ENCODE assay signal across 23 cellular contexts in genomic region chr7:26295015-26295414, GRCh38. TPM values are rescaled to one million over a fixed set of nuclear protein-coding genes. Genes with fewer than 3 reads are reported as not detected.
A peak's percentile ranks its signal among the peaks of the same experiment; 100 is the strongest.
DNase-seq lines count a peak whose midpoint lies in the region; ATAC-seq, FAIRE-seq and TF ChIP-seq lines count a peak whose summit lies in the region.
"Had no signal": no experiment of that assay in that cellular context is flagged by ENCODE, and none has a peak within 500 bp of the region (broad histone marks: within the 10 kb centered on the region; RNA-seq: fewer than 3 reads in every experiment).

No MANE protein-coding gene starts in this region.

- H4K20me1 ChIP-seq in HepG2 (ENCODE audit: insufficient read depth, low read length) (no peaks in the 10 kb centered on the region), SU-DHL-6 (ENCODE audit: low read depth, low read length) (no peaks in the 10 kb centered on the region), K562 (replicated peaks; ENCODE audit: control insufficient read depth, insufficient read depth, low read length) (no peaks in the 10 kb centered on the region)

- POLR2A ChIA-PET in HepG2 (lab: Yijun Ruan, JAX): interaction anchor here (5.1 kb wide), 1 partner anchor 10 kb away, joined by 33 read pairs; no protein-coding TSS in a partner anchor
- POLR2A ChIA-PET in K562 (lab: Yijun Ruan, JAX): interaction anchor here (0.9 to 1.5 kb wide), 2 partner anchors 12 to 95 kb away, joined by 3 to 4 read pairs; partner anchors contain the start of gene HNRNPA2B1

- 0 out of 5 replicates have a peak, but pooled peaks cover 0 to 3% of the 10 kb centered on the region in 2 experiments for H3K36me3 ChIP-seq in HepG2 (replicated peaks in 1 of 2; ENCODE audit: control insufficient read depth in 1 of 2, insufficient read depth in 2 of 2, low read length in 2 of 2)
- no peaks in the 10 kb centered on the region for H3K36me3 ChIP-seq in right lobe of liver
- H3K36me3 ChIP-seq in SU-DHL-6 (ENCODE audit: low read length): peaks cover 6% of the 10 kb centered on the region
- H3K36me3 ChIP-seq in K562 (ENCODE audit: control insufficient read depth, insufficient read depth, low read length): 0 out of 3 replicates have a peak, but pooled peaks cover 2% of the 10 kb centered on the region
- no peaks in the 10 kb centered on the region for H3K36me3 ChIP-seq in subcutaneous abdominal adipose tissue (ENCODE audit: control insufficient read depth in 5 of 5, insufficient read depth in 5 of 5, low read length in 5 of 5)
- H3K36me3 ChIP-seq: left ventricle myocardium inferior, stomach, uterus had no signal

- H3K27me3 ChIP-seq in HepG2 (ENCODE audit: control insufficient read depth in 1 of 2, insufficient read depth in 2 of 2, low read length in 2 of 2): peaks cover 0 to 3% of the 10 kb centered on the region in 2 experiments; a peak in 2 of 5 replicates
- no peaks in the 10 kb centered on the region for H3K27me3 ChIP-seq in right lobe of liver
- no peaks in the 10 kb centered on the region for H3K27me3 ChIP-seq in SU-DHL-6 (ENCODE audit: low read length)
- H3K27me3 ChIP-seq in K562 (ENCODE audit: control insufficient read depth in 2 of 2, insufficient read depth in 2 of 2, low read length in 2 of 2): no peaks in the 10 kb centered on the region
- peaks cover 0 to 3% (median 0%) of the 10 kb centered on the region in 5 donors for H3K27me3 ChIP-seq in subcutaneous abdominal adipose tissue (ENCODE audit: control insufficient read depth in 5 of 5, insufficient read depth in 4 of 5, low read length in 5 of 5)
- H3K27me3 ChIP-seq: uterus had no signal

- CTCF ChIA-PET in HepG2 (lab: Yijun Ruan, JAX; ENCODE audit: low intra/inter-chr PET ratio, low total read pairs): no interaction called here
- CTCF ChIA-PET in K562 (lab: Yijun Ruan, JAX; ENCODE audit: low intra/inter-chr PET ratio): no interaction called here

- H3K4me3 ChIP-seq in HepG2 (replicated peaks in 1 of 3; ENCODE audit: insufficient read depth in 1 of 3, low read depth in 2 of 3, low read length in 3 of 3): no peak overlapping the region
- no peak overlapping the region for H3K4me3 ChIP-seq in right lobe of liver
- H3K4me3 ChIP-seq in SU-DHL-6 (ENCODE audit: insufficient read depth, low read length, poor library complexity, severe bottlenecking): peak overlapping the region; percentile 99
- no peak overlapping the region for H3K4me3 ChIP-seq in K562
- no peak overlapping the region for H3K4me3 ChIP-seq in subcutaneous abdominal adipose tissue (ENCODE audit: low read depth in 1 of 5, low read length in 5 of 5)
- H3K4me3 ChIP-seq: left ventricle myocardium inferior, mucosa of descending colon, stomach, uterus had no signal

- in situ Hi-C loops in HepG2 (cut with HindIII; ENCODE audit: extremely low pct_ligation_motif_present, low pct_unique_long_range_greater_than_20kb) (loop anchor here (25.0 kb wide), 1 partner anchor 408 kb away; no protein-coding TSS in a partner anchor), K562 (cut with MboI) (no loop called here)

- H3K4me2 ChIP-seq in HepG2 (ENCODE audit: low read depth, low read length): no peak overlapping the region
- peak overlapping the region; percentile 96 for H3K4me2 ChIP-seq in SU-DHL-6 (ENCODE audit: low read depth, low read length, poor library complexity, severe bottlenecking)
- H3K4me2 ChIP-seq in K562 (ENCODE audit: insufficient read depth, low read length): no peak overlapping the region
- H3K4me2 ChIP-seq: KMS-11 had no signal

- H3K9me3 ChIP-seq in HepG2 (ENCODE audit: low read length) (no peaks in the 10 kb centered on the region), right lobe of liver (no peaks in the 10 kb centered on the region), SU-DHL-6 (ENCODE audit: insufficient read depth, low read length) (no peaks in the 10 kb centered on the region), K562 (replicated peaks; ENCODE audit: control insufficient read depth, insufficient read depth, low read depth, low read length) (no peaks in the 10 kb centered on the region), subcutaneous abdominal adipose tissue (ENCODE audit: control insufficient read depth in 5 of 5, low read length in 5 of 5) (no peaks in the 10 kb centered on the region)
- H3K9me3 ChIP-seq: left ventricle myocardium inferior, mucosa of descending colon, stomach, uterus had no signal

- DNase-seq in HepG2 (ENCODE audit: low spot score): no peak
- DNase-seq in right lobe of liver: no peak
- no peak for DNase-seq in K562 (ENCODE audit: extremely low read depth in 1 of 4, low spot score in 3 of 4)
- no peak for DNase-seq in iPS-NIHi11 (ENCODE audit: low spot score)
- DNase-seq: amniotic stem cell; effector CD4-positive, alpha-beta T cell; GF-D8; left ventricle myocardium inferior; mucosa of descending colon; NCI-H1105; NCI-H2081 treated with DMSO at 0.1 percent for 48 hours; NCI-H524 treated with DMSO at 0.1 percent for 48 hours; occipital lobe; stomach; uterus had no signal

- H3K27ac ChIP-seq in HepG2 (ENCODE audit: extremely low read length, insufficient read depth, low read length) (no peak overlapping the region), right lobe of liver (no peak overlapping the region), SU-DHL-6 (ENCODE audit: low read depth, low read length) (peak overlapping the region; percentile 97), K562 (ENCODE audit: extremely low read depth, low read depth, low read length) (no peak overlapping the region), subcutaneous abdominal adipose tissue (ENCODE audit: low read depth, low read length) (peak overlapping the region; percentile 60)
- H3K27ac ChIP-seq: KMS-11, left ventricle myocardium inferior, uterus had no signal

- H2AFZ ChIP-seq in HepG2 (ENCODE audit: low read length): no peak overlapping the region
- no peak overlapping the region for H2AFZ ChIP-seq in SU-DHL-6 (ENCODE audit: low read depth, low read length, severe bottlenecking)
- no peak overlapping the region for H2AFZ ChIP-seq in K562 (ENCODE audit: low read depth, low read length)

- no peak for TF ChIP-seq RAD21 in HepG2 (CRISPR knock-in tag; IDR thresholded peaks at IDR 0.05)
- no peak for TF ChIP-seq RAD21 in K562 (CRISPR knock-in tag; conservative IDR thresholded peaks at IDR 0.05 in 1 of 2, IDR thresholded peaks at IDR 0.05 in 1 of 2)

- BruUV-seq in HepG2 (replicated peaks; lab: Mats Ljungman, UMichigan): no TSS peak
- no TSS peak for BruUV-seq in K562 (replicated peaks; lab: Mats Ljungman, UMichigan)

- intact Hi-C loops in HepG2 (cut with micrococcal nuclease; ENCODE audit: unreplicated experiment): no loop called here
- intact Hi-C loops in right lobe of liver (cut with DNase I): loop anchor here in 1 of 2 donors (10.0 kb wide), 1 partner anchor 50 kb away; no protein-coding TSS in a partner anchor
- intact Hi-C loops in K562 (cut with micrococcal nuclease): no loop called here

- no peaks in the 10 kb centered on the region for H3K9me2 ChIP-seq in SU-DHL-6 (replicated peaks; ENCODE audit: insufficient read depth, low read length)

- H3K9ac ChIP-seq in HepG2 (ENCODE audit: insufficient read depth, low read depth, low read length) (no peak overlapping the region), SU-DHL-6 (ENCODE audit: low read length) (peak overlapping the region; percentile 98), K562 (ENCODE audit: insufficient read depth in 1 of 2, low read depth in 2 of 2, low read length in 2 of 2) (no peak overlapping the region), subcutaneous abdominal adipose tissue (ENCODE audit: low read length in 5 of 5) (no peak overlapping the region)
- H3K9ac ChIP-seq: KMS-11 had no signal

- peaks cover 26% of the 10 kb centered on the region for H3K4me1 ChIP-seq in HepG2 (ENCODE audit: insufficient read depth, low read length)
- H3K4me1 ChIP-seq in right lobe of liver: peaks cover 0 to 15% (median 5%) of the 10 kb centered on the region in 4 donors
- H3K4me1 ChIP-seq in K562 (replicated peaks in 1 of 2; ENCODE audit: control insufficient read depth in 2 of 2, insufficient read depth in 2 of 2, low read length in 2 of 2): peaks cover 11 to 19% of the 10 kb centered on the region in 2 experiments
- peaks cover 6 to 31% (median 18%) of the 10 kb centered on the region in 5 donors for H3K4me1 ChIP-seq in subcutaneous abdominal adipose tissue (ENCODE audit: control insufficient read depth in 5 of 5, insufficient read depth in 5 of 5, low read length in 5 of 5)
- H3K4me1 ChIP-seq: uterus had no signal

- no peaks in the 10 kb centered on the region for H3K9me1 ChIP-seq in K562 (ENCODE audit: control insufficient read depth, insufficient read depth, low read length)

- ATAC-seq in HepG2 (no peak), right lobe of liver (no peak), K562 (no peak), HG03175 (IDR thresholded peaks at IDR 0.05; ENCODE audit: unreplicated experiment) (no peak), HG02938 (IDR thresholded peaks at IDR 0.05; ENCODE audit: unreplicated experiment) (no peak)
- ATAC-seq: HCT116, mucosa of descending colon, Right ventricle myocardium inferior had no signal

- FAIRE-seq in HepG2 (lab: Jason Lieb, UNC): no peak
- no peak for FAIRE-seq in K562 (lab: Jason Lieb, UNC)
- FAIRE-seq: GM12891 had no signal

- TF ChIP-seq POLR2A in HepG2 (IDR thresholded peaks at IDR 0.05; ENCODE audit: insufficient read depth in 1 of 2, low read depth in 2 of 2, low read length in 2 of 2) (no peak), right lobe of liver (IDR thresholded peaks at IDR 0.05) (no peak), K562 (conservative IDR thresholded peaks at IDR 0.05) (no peak)

- H3K79me2 ChIP-seq in HepG2 (ENCODE audit: insufficient read depth, low read length): peaks cover 24% of the 10 kb centered on the region
- H3K79me2 ChIP-seq in SU-DHL-6 (ENCODE audit: insufficient read depth, low read length): peaks cover 69% of the 10 kb centered on the region
- H3K79me2 ChIP-seq in K562 (ENCODE audit: control insufficient read depth, insufficient read depth, low read length): no peaks in the 10 kb centered on the region; the same call in 2 of the 3 replicates

- TF ChIP-seq EP300 in HepG2 (IDR thresholded peaks at IDR 0.05; ENCODE audit: low read depth in 2 of 2, low read length in 2 of 2) (no peak), HepG2 (CRISPR knock-in tag; IDR thresholded peaks at IDR 0.05; ENCODE audit: borderline replicate concordance) (no peak), K562 (IDR thresholded peaks at IDR 0.05; ENCODE audit: low read length) (no peak)

- H3F3A ChIP-seq in SU-DHL-6 (ENCODE audit: insufficient read depth): peaks cover 37% of the 10 kb centered on the region

- TF ChIP-seq CTCF in HepG2 (CRISPR knock-in tag; IDR thresholded peaks at IDR 0.05): no peak
- TF ChIP-seq CTCF in right lobe of liver (IDR thresholded peaks at IDR 0.05): no peak
- TF ChIP-seq CTCF in SU-DHL-6 (IDR thresholded peaks at IDR 0.05; ENCODE audit: insufficient read depth, low read length, poor library complexity, severe bottlenecking): no peak
- TF ChIP-seq CTCF in K562 (IDR thresholded peaks at IDR 0.05 in 2 of 3, conservative IDR thresholded peaks at IDR 0.05 in 1 of 3; ENCODE audit: insufficient read depth in 2 of 3, low read depth in 1 of 3, low read length in 3 of 3): no peak

RNA-seq across cellular contexts. Expression of gene SNX10, which starts 3.4 kb away (rescaled TPM):
- total RNA-seq in HepG2 (2016; rRNA removed; fragmentation: Illumina TruSeq; extraction: Trizol): 26.0 and 43.1 TPM in 2 replicates
- 11.0 and 13.9 TPM in 2 replicates for total RNA-seq in HepG2 (2016; cell fraction: cytosol; rRNA removed; fragmentation: Illumina TruSeq; extraction: Trizol; ENCODE audit: low read depth)
- total RNA-seq in HepG2 (2016; cell fraction: insoluble cytoplasmic fraction; rRNA removed; fragmentation: Illumina TruSeq; extraction: Trizol): 26.8 and 44.6 TPM in 2 replicates
- total RNA-seq in HepG2 (2016; cell fraction: membrane; rRNA removed; fragmentation: Illumina TruSeq; extraction: Trizol): 36.5 and 37.9 TPM in 2 replicates
- 14.2 and 18.3 TPM in 2 replicates for total RNA-seq in HepG2 (2016; cell fraction: nucleus; rRNA removed; fragmentation: Illumina TruSeq; extraction: Trizol)
- 18.6 and 27.6 TPM in 2 replicates for polyA plus RNA-seq in HepG2 (2011; rRNA removed)
- 13.8 and 23.3 TPM in 2 replicates for polyA plus RNA-seq in HepG2 (2011; cell fraction: cytosol; rRNA removed)
- 5.2 and 8.7 TPM in 2 replicates for polyA plus RNA-seq in HepG2 (2011; cell fraction: nucleus; rRNA removed)
- 32.4 and 42.5 TPM in 2 replicates for polyA plus RNA-seq in HepG2 (2012)
- 19.2 and 21.4 TPM in 2 replicates for polyA plus RNA-seq in HepG2 (2016; cell fraction: cytosol; fragmentation: Illumina TruSeq; extraction: Trizol; ENCODE audit: low read depth)
- polyA plus RNA-seq in HepG2 (2016; cell fraction: insoluble cytoplasmic fraction; fragmentation: Illumina TruSeq; extraction: Trizol; ENCODE audit: low read depth): 55.9 and 58.7 TPM in 2 replicates
- 39.2 and 40.3 TPM in 2 replicates for polyA plus RNA-seq in HepG2 (2016; cell fraction: membrane; fragmentation: Illumina TruSeq; extraction: Trizol; ENCODE audit: low read depth)
- 28.8 and 32.3 TPM in 2 replicates for polyA plus RNA-seq in HepG2 (2016; cell fraction: nucleus; fragmentation: Illumina TruSeq; extraction: Trizol; ENCODE audit: insufficient read depth, low read depth)
- polyA minus RNA-seq in HepG2 (2011; rRNA and poly(A)+ RNA removed; ENCODE audit: low replicate concordance): 1.4 and 7.6 TPM in 2 replicates
- 18.6 and 21.0 TPM in 2 replicates for polyA minus RNA-seq in HepG2 (2011; cell fraction: cytosol; rRNA and poly(A)+ RNA removed)
- polyA minus RNA-seq in HepG2 (2011; cell fraction: nucleus; rRNA and poly(A)+ RNA removed): 12.9 and 18.8 TPM in 2 replicates
- 10 to 100 TPM; 10.1 to 59.0 (median 37.7) TPM for total RNA-seq in right lobe of liver
- 0.83 and 2.2 TPM in 2 replicates for total RNA-seq in K562 (2011; cell fraction: chromatin; rRNA removed; ENCODE audit: low replicate concordance)
- 0.33 and 0.66 TPM in 2 replicates for total RNA-seq in K562 (2011; cell fraction: nucleolus; rRNA removed)
- total RNA-seq in K562 (2011; cell fraction: nucleoplasm; rRNA removed): 1.5 TPM in 2 replicates
- 6.2 and 7.9 TPM in 2 replicates for total RNA-seq in K562 (2014; rRNA removed)
- total RNA-seq in K562 (2014; rRNA removed; fragmentation: Illumina TruSeq; extraction: Trizol): 14.8 and 19.0 TPM in 2 replicates
- 13.8 and 16.5 TPM in 2 replicates for total RNA-seq in K562 (2015; rRNA removed; fragmentation: Illumina TruSeq; extraction: Trizol)
- total RNA-seq in K562 (2021): 11.8 and 12.1 TPM in 2 replicates
- polyA plus RNA-seq in K562 (2011; rRNA removed): 9.4 TPM in 2 replicates
- 1.3 and 3.9 TPM in 2 replicates for polyA plus RNA-seq in K562 (2011; cell fraction: cytosol; rRNA removed)
- 1.3 and 3.7 TPM in 2 replicates for polyA plus RNA-seq in K562 (2011; cell fraction: nucleus; rRNA removed)
- 12.4 and 18.8 TPM in 2 replicates for polyA plus RNA-seq in K562 (2012)
- 9.8 and 11.5 TPM in 2 replicates for polyA plus RNA-seq in K562 (2014; fragmentation: Illumina TruSeq; extraction: Trizol)
- polyA plus RNA-seq in K562 (2014; fragmentation: Nextera tagmentation; extraction: Ambion mirVana): 10 to 100 TPM; 10.9 to 12.4 TPM
- 6.9 and 7.3 TPM in 2 replicates for polyA plus RNA-seq in K562 (2014; rRNA removed)
- polyA minus RNA-seq in K562 (2011; rRNA and poly(A)+ RNA removed): 7.5 and 8.5 TPM in 2 replicates
- 2.4 and 2.9 TPM in 2 replicates for polyA minus RNA-seq in K562 (2011; cell fraction: cytosol; rRNA and poly(A)+ RNA removed)
- polyA minus RNA-seq in K562 (2011; cell fraction: nucleus; rRNA and poly(A)+ RNA removed): 1.1 and 2.6 TPM in 2 replicates

Comparison
In these comparisons a context has a peak if more than half of its experiments do, and no peak if none do; other contexts are left out.
1. H3K27ac ChIP-seq: peak in SU-DHL-6 (single experiment) and subcutaneous abdominal adipose tissue (single experiment); none in HepG2 (single experiment), right lobe of liver (0 of 3) and K562 (single experiment).